ENCODE assay signal across 27 cellular contexts in the genomic region with DNA sequence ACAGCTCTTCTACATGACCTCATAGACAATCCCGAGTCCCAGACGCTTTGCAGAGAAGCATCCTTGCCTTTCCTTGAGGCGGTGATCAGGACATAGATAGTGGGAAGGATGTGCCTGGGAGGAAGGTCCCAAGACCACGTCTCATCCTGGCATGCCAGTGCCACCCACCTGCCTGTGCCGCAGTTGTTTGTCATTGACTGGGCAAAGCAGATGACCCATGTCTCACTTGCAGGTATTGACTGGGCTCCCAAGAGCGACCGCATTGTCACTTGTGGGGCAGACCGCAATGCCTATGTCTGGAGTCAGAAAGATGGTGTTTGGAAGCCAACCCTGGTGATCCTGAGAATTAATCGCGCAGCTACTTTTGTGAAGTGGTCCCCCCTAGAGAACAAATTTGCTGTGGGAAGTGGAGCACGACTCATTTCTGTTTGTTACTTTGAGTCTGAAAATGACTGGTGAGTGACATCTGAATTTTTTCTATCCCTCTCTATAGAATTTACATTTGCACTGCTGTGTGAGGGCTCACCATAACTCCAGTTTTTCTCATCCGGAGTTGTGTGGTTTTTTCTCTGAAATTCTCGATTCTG.
"Had no signal": no experiment of that assay in that cellular context is flagged by ENCODE, and none has a peak within 500 bp of the region (broad histone marks: within the 10 kb centered on the region; RNA-seq: fewer than 3 reads in every experiment).

No MANE protein-coding gene starts in this region.

- H3K27ac ChIP-seq: brain microvascular endothelial cell, neutrophil, ovary, psoas muscle, right atrium auricular region, tibial nerve, vagina, WERI-Rb-1 had no signal

- FAIRE-seq: colon, endothelial cell of umbilical vein, TTC549 had no signal

- H3K27me3 Mint-ChIP-seq: activated naive CD4-positive, alpha-beta T cell treated with anti-CD3 and anti-CD28 coated beads, Interleukin-2, amount 50 U/mL, for 24 hours; natural killer cell treated with Interleukin-12 subunit alpha and Interleukin-12 subunit beta and Interleukin-15 and Interleukin-18, amount 100 ng/mL, for 72 hours had no signal

- H3K27ac Mint-ChIP-seq: activated naive CD4-positive, alpha-beta T cell treated with anti-CD3 and anti-CD28 coated beads, Interleukin-2, amount 50 U/mL, for 24 hours; activated T-helper 1 cell treated with anti-CD3 and anti-CD28 coated beads, Interleukin-12 subunit alpha, Interleukin-12 subunit beta, Interleukin-2, Interleukin-4 antibody, amounts not matched to agents 30 ng/mL and 10 ng/mL and 1 ng/mL, durations not matched to agents 14 hours and 24 hours and 36 hours; T-helper 2 cell treated with Interferon-gamma antibody and Interleukin-4, amounts not matched to agents 5 μg/mL and 100 μg/mL, for 36 hours had no signal

- H3K4me1 ChIP-seq: psoas muscle, right atrium auricular region, vagina had no signal

- ATAC-seq: esophagus mucosa; natural killer cell treated with Interleukin-12 subunit alpha and Interleukin-12 subunit beta and Interleukin-15 and Interleukin-18, amount 100 ng/mL, for 72 hours; psoas muscle; stimulated activated naive CD8-positive, alpha-beta T cell treated with anti-CD3 and anti-CD28 coated beads, Interleukin-15, Interleukin-2, amounts not matched to agents 100 U/mL and 50 U/mL, for 24 hours had no signal

- H3K4me3 ChIP-seq: ovary, psoas muscle, right atrium auricular region, tibial nerve, vagina had no signal

- H3K4me3 Mint-ChIP-seq: activated naive CD4-positive, alpha-beta T cell treated with anti-CD3 and anti-CD28 coated beads, Interleukin-2, amount 50 U/mL, for 24 hours; activated T-helper 1 cell treated with anti-CD3 and anti-CD28 coated beads, Interleukin-12 subunit alpha, Interleukin-12 subunit beta, Interleukin-2, Interleukin-4 antibody, amounts not matched to agents 30 ng/mL and 10 ng/mL and 1 ng/mL, durations not matched to agents 14 hours and 24 hours and 36 hours; natural killer cell treated with Interleukin-12 subunit alpha and Interleukin-12 subunit beta and Interleukin-15 and Interleukin-18, amount 100 ng/mL, for 72 hours; T-helper 2 cell treated with Interferon-gamma antibody and Interleukin-4, amounts not matched to agents 5 μg/mL and 100 μg/mL, for 36 hours had no signal

- DNase-seq: activated CD4-positive, alpha-beta T cell treated with anti-CD3 and anti-CD28 coated beads for 1 hour; activated CD4-positive, alpha-beta T cell treated with anti-CD3 and anti-CD28 coated beads, Interleukin-2, amount 50 U/mL, for 4 hours; activated gamma-delta T cell; aorta; brain microvascular endothelial cell; caudate nucleus; effector memory CD4-positive, alpha-beta T cell; foreskin melanocyte; hypothalamus; midbrain; ovary; psoas muscle; stimulated activated CD4-positive, alpha-beta T cell treated with anti-CD3 and anti-CD28 coated beads, Interleukin-4, amount 100 ng/mL, for 24 hours; stimulated activated naive CD8-positive, alpha-beta T cell treated with anti-CD3 and anti-CD28 coated beads, Interleukin-15, Interleukin-2, amounts not matched to agents 100 U/mL and 50 U/mL, for 24 hours; WERI-Rb-1 had no signal

- H3K9me3 Mint-ChIP-seq: activated naive CD4-positive, alpha-beta T cell treated with anti-CD3 and anti-CD28 coated beads, Interleukin-2, amount 50 U/mL, for 24 hours; activated T-helper 1 cell treated with anti-CD3 and anti-CD28 coated beads, Interleukin-12 subunit alpha, Interleukin-12 subunit beta, Interleukin-2, Interleukin-4 antibody, amounts not matched to agents 30 ng/mL and 10 ng/mL and 1 ng/mL, durations not matched to agents 14 hours and 24 hours and 36 hours; natural killer cell treated with Interleukin-12 subunit alpha and Interleukin-12 subunit beta and Interleukin-15 and Interleukin-18, amount 100 ng/mL, for 72 hours; T-helper 2 cell treated with Interferon-gamma antibody and Interleukin-4, amounts not matched to agents 5 μg/mL and 100 μg/mL, for 36 hours had no signal

- H3K9me3 ChIP-seq: neutrophil, ovary, psoas muscle, right atrium auricular region, tibial nerve, vagina had no signal

- H3K36me3 ChIP-seq: ovary had no signal

- H3K27me3 ChIP-seq: brain microvascular endothelial cell, neutrophil, ovary, right atrium auricular region, tibial nerve, vagina had no signal
